17 cellular contexts compared by ENCODE assay signal in the genomic region with DNA sequence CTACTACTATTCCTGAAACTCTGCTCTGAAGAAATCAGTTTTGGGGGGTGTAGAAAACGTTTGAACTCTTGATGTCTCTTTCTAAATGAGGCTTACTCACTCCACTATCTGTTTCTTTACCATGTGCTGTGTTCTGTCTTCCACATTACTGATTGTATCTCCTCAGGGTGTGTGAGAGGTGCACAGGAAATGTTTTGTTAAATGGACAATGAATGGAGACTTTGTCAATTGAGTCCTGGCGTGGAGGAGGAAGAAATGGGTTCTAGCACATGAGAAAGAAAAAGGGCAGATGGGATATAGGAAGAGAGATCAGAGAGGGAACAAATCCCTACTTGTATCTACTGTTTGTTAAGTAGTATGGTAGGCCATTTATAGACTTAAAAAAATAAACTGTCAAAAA.
DNase-seq lines count a peak whose midpoint lies in the region; ATAC-seq and TF ChIP-seq lines count a peak whose summit lies in the region.
"Had no signal": no experiment of that assay in that cellular context is flagged by ENCODE, and none has a peak within 500 bp of the region (broad histone marks: within the 10 kb centered on the region; RNA-seq: fewer than 3 reads in every experiment).

No MANE protein-coding gene starts in this region.

- DNase-seq in mammary epithelial cell (peak; percentile 57), MCF 10A (ENCODE audit: unreplicated experiment) (no peak), foreskin keratinocyte (no peak), pons (ENCODE audit: low spot score) (peak; percentile 36), NCI-H1105 (lab: John Stamatoyannopoulos, UW) (no peak), GM19240 (ENCODE audit: insufficient read length, low spot score) (no peak)
- no peak for DNase-seq in stimulated activated naive B cell treated with anti-CD40 and anti-IgM and Interleukin-4, amounts not matched to agents 10 μg/mL and 1 μg/mL and 100 μg/mL, for 72 hours
- DNase-seq: AML-193; Calu3; CD4-positive, alpha-beta memory T cell; DMS79 treated with DMSO at 0.1 percent for 48 hours; GF-D8; GOT3; H9 had no signal

- 6% methylated on average over 2 of the region's 2 CpGs for WGBS in mammary epithelial cell (ENCODE audit: low coverage, missing lambda C conversion rate)

- peak overlapping the region; percentile 40 for H2AFZ ChIP-seq in mammary epithelial cell (ENCODE audit: low read depth, low read length)

- no peaks in the 10 kb centered on the region for H3K9me3 Mint-ChIP-seq in MCF 10A (ENCODE audit: unreplicated experiment)
- peaks cover 5 to 16% of the 10 kb centered on the region in 2 donors for H3K9me3 Mint-ChIP-seq in stimulated activated naive B cell treated with anti-CD40 and anti-IgM and Interleukin-4, amounts not matched to agents 10 μg/mL and 1 μg/mL and 100 μg/mL, for 72 hours

- in situ Hi-C loops in mammary epithelial cell (cut with MboI; ENCODE audit: low sequenced_read_pairs in 2 of 2): no loop called here

- H3K27me3 Mint-ChIP-seq in MCF 10A (ENCODE audit: insufficient read depth, unreplicated experiment): no peaks in the 10 kb centered on the region
- no peaks in the 10 kb centered on the region for H3K27me3 Mint-ChIP-seq in stimulated activated naive B cell treated with anti-CD40 and anti-IgM and Interleukin-4, amounts not matched to agents 10 μg/mL and 1 μg/mL and 100 μg/mL, for 72 hours

- POLR2A ChIA-PET in MCF 10A (lab: Yijun Ruan, JAX): no interaction called here

- no peak overlapping the region for H3K9ac ChIP-seq in mammary epithelial cell (ENCODE audit: insufficient read depth, low read length)

- peak; percentile 12 for ATAC-seq in foreskin keratinocyte
- no peak for ATAC-seq in stimulated activated naive B cell treated with anti-CD40 and anti-IgM and Interleukin-4, amounts not matched to agents 10 μg/mL and 1 μg/mL and 100 μg/mL, for 72 hours (replicated peaks)
- ATAC-seq: A549 had no signal

- H3K4me1 ChIP-seq in mammary epithelial cell (ENCODE audit: insufficient read depth, low read length): peaks cover 31% of the 10 kb centered on the region
- H3K4me1 ChIP-seq in foreskin keratinocyte: peaks cover 27% of the 10 kb centered on the region
- H3K4me1 ChIP-seq: A549 had no signal

- no peak overlapping the region for H3K27ac Mint-ChIP-seq in MCF 10A (ENCODE audit: low read depth, unreplicated experiment)
- H3K27ac Mint-ChIP-seq in stimulated activated naive B cell treated with anti-CD40 and anti-IgM and Interleukin-4, amounts not matched to agents 10 μg/mL and 1 μg/mL and 100 μg/mL, for 72 hours: no peak overlapping the region
- H3K27ac Mint-ChIP-seq: CD14-positive monocyte; CD4-positive, alpha-beta memory T cell; H9 had no signal

- CTCF ChIA-PET in mammary epithelial cell (lab: Charles Lee; ENCODE audit: low non-redundant PET): no interaction called here
- CTCF ChIA-PET in MCF 10A (lab: Yijun Ruan, JAX): interaction anchor here (0.7 kb wide), 1 partner anchor 32 kb away, joined by 3 read pairs; no protein-coding TSS in a partner anchor

- H3K4me2 ChIP-seq in mammary epithelial cell (ENCODE audit: insufficient read depth, low read depth, low read length): peak overlapping the region; percentile 4
- H3K4me2 ChIP-seq: A549 had no signal

- H3K27me3 ChIP-seq in mammary epithelial cell (ENCODE audit: insufficient read depth, low read length) (no peaks in the 10 kb centered on the region), foreskin keratinocyte (no peaks in the 10 kb centered on the region)

- no peak overlapping the region for H3K4me3 ChIP-seq in mammary epithelial cell (replicated peaks in 1 of 3; ENCODE audit: insufficient read depth in 1 of 3, low read depth in 2 of 3, low read length in 3 of 3)
- H3K4me3 ChIP-seq: A549 had no signal

- dilution Hi-C loops in mammary epithelial cell (cut with HindIII; ENCODE audit: low sequenced_read_pairs): no loop called here

- H3K4me1 Mint-ChIP-seq in MCF 10A (ENCODE audit: insufficient read depth, unreplicated experiment): no peaks in the 10 kb centered on the region
- H3K4me1 Mint-ChIP-seq in stimulated activated naive B cell treated with anti-CD40 and anti-IgM and Interleukin-4, amounts not matched to agents 10 μg/mL and 1 μg/mL and 100 μg/mL, for 72 hours: no peaks in the 10 kb centered on the region
- H3K4me1 Mint-ChIP-seq: CD14-positive monocyte; CD4-positive, alpha-beta memory T cell; H9 had no signal

- H4K20me1 ChIP-seq in mammary epithelial cell (ENCODE audit: insufficient read depth, low read length): no peaks in the 10 kb centered on the region

- no peaks in the 10 kb centered on the region for H3K36me3 ChIP-seq in mammary epithelial cell (ENCODE audit: insufficient read depth, low read length)

- BruUV-seq in mammary epithelial cell (replicated peaks; lab: Mats Ljungman, UMichigan) (no TSS peak), MCF 10A (replicated peaks; lab: Mats Ljungman, UMichigan) (no TSS peak)

- TF ChIP-seq CTCF in mammary epithelial cell (conservative IDR thresholded peaks at IDR 0.05 in 1 of 2, IDR thresholded peaks at IDR 0.05 in 1 of 2; ENCODE audit: extremely low read depth in 1 of 2, insufficient read depth in 1 of 2, low read depth in 1 of 2, low read length in 2 of 2) (no peak), MCF 10A (IDR thresholded peaks at IDR 0.05; ENCODE audit: unreplicated experiment) (no peak), foreskin keratinocyte (conservative IDR thresholded peaks at IDR 0.05) (no peak)

- no peaks in the 10 kb centered on the region for H3K79me2 ChIP-seq in mammary epithelial cell (ENCODE audit: insufficient read depth, low read length)

- no peaks in the 10 kb centered on the region for H3K36me3 Mint-ChIP-seq in MCF 10A (ENCODE audit: insufficient read depth, unreplicated experiment)
- no peaks in the 10 kb centered on the region for H3K36me3 Mint-ChIP-seq in stimulated activated naive B cell treated with anti-CD40 and anti-IgM and Interleukin-4, amounts not matched to agents 10 μg/mL and 1 μg/mL and 100 μg/mL, for 72 hours
- H3K36me3 Mint-ChIP-seq: CD14-positive monocyte; CD4-positive, alpha-beta memory T cell had no signal

- intact Hi-C loops in mammary epithelial cell (cut with micrococcal nuclease): no loop called here
- intact Hi-C loops in MCF 10A (cut with micrococcal nuclease): no loop called here

- no peak overlapping the region for H3K4me3 Mint-ChIP-seq in MCF 10A (ENCODE audit: unreplicated experiment)
- no peak overlapping the region for H3K4me3 Mint-ChIP-seq in stimulated activated naive B cell treated with anti-CD40 and anti-IgM and Interleukin-4, amounts not matched to agents 10 μg/mL and 1 μg/mL and 100 μg/mL, for 72 hours
- H3K4me3 Mint-ChIP-seq: CD14-positive monocyte; CD4-positive, alpha-beta memory T cell; H9 had no signal

- H3K27ac ChIP-seq in mammary epithelial cell (ENCODE audit: insufficient read depth, low read depth, low read length): no peak overlapping the region
- no peak overlapping the region for H3K27ac ChIP-seq in foreskin keratinocyte
- H3K27ac ChIP-seq: 22Rv1, A549 had no signal

- H3K9me3 ChIP-seq in mammary epithelial cell (replicated peaks; ENCODE audit: insufficient read depth, low read length): no peaks in the 10 kb centered on the region
- H3K9me3 ChIP-seq: A549 had no signal

Comparison
In these comparisons a context has a peak if more than half of its experiments do, and no peak if none do; other contexts are left out.
1. DNase-seq: peak in mammary epithelial cell (single experiment) and pons (single experiment); none in MCF 10A (single experiment), foreskin keratinocyte (0 of 2), stimulated activated naive B cell treated with anti-CD40 and anti-IgM and Interleukin-4, amounts not matched to agents 10 μg/mL and 1 μg/mL and 100 μg/mL, for 72 hours (single experiment), NCI-H1105 (single experiment) and GM19240 (single experiment).